1 cellular context compared by ENCODE assay signal in genomic region chr9:19232830-19233194, GRCh38.
TF ChIP-seq lines count a peak whose summit lies in the region.

No MANE protein-coding gene starts in this region.

TF ChIP-seq in K562, 482 proteins besides CTCF, POLR2A, EP300 and RAD21 (continued from another document):
- TF ChIP-seq ZNF280A (IDR thresholded peaks at IDR 0.05; ENCODE audit: low read depth, partially characterized antibody) (no peak), ZNF644 (tag; IDR thresholded peaks at IDR 0.05; ENCODE audit: low read depth) (no peak), NFE2L1 (tag; IDR thresholded peaks at IDR 0.05; ENCODE audit: borderline replicate concordance, low read depth) (no peak), ZNF232 (CRISPR knock-in tag; IDR thresholded peaks at IDR 0.05) (no peak), PRDM10 (IDR thresholded peaks at IDR 0.05; ENCODE audit: partially characterized antibody) (no peak), DACH1 (IDR thresholded peaks at IDR 0.05; ENCODE audit: partially characterized antibody) (no peak), STAT5A (IDR thresholded peaks at IDR 0.05; ENCODE audit: borderline replicate concordance, low read length) (no peak), MITF (IDR thresholded peaks at IDR 0.05) (no peak), PHTF2 (CRISPR knock-in tag; IDR thresholded peaks at IDR 0.05) (no peak), CBX2 (IDR thresholded peaks at IDR 0.05; ENCODE audit: insufficient read depth, low read length, poor library complexity, severe bottlenecking) (no peak), KLF6 (CRISPR knock-in tag; IDR thresholded peaks at IDR 0.05; ENCODE audit: borderline replicate concordance) (no peak), ATF1 (CRISPR knock-in tag; IDR thresholded peaks at IDR 0.05) (no peak), ATF1 (tag; IDR thresholded peaks at IDR 0.05) (no peak), GTF3C2 (IDR thresholded peaks at IDR 0.05; ENCODE audit: borderline replicate concordance, extremely low read depth, insufficient read length) (no peak), RBM34 (IDR thresholded peaks at IDR 0.05; ENCODE audit: borderline replicate concordance, insufficient read depth, low read length) (no peak), SMARCA5 (IDR thresholded peaks at IDR 0.05) (no peak), JUND (IDR thresholded peaks at IDR 0.05; ENCODE audit: borderline replicate concordance, low read depth, low read length) (no peak), JUND (tag; IDR thresholded peaks at IDR 0.05; ENCODE audit: borderline replicate concordance, low read depth, low read length) (no peak), CHD4 (IDR thresholded peaks at IDR 0.05; ENCODE audit: insufficient read depth, insufficient replicate concordance, low read depth, low read length, poor library complexity, severe bottlenecking) (no peak), NR2F6 (CRISPR knock-in tag; IDR thresholded peaks at IDR 0.05) (no peak), MAFG (tag; conservative IDR thresholded peaks at IDR 0.05) (peak; percentile 54; the same call in 1 of the 2 replicates), ZBTB40 (IDR thresholded peaks at IDR 0.05) (no peak), ZBTB40 (CRISPR knock-in tag; IDR thresholded peaks at IDR 0.05) (no peak), HLTF (IDR thresholded peaks at IDR 0.05) (no peak), NFRKB (IDR thresholded peaks at IDR 0.05; ENCODE audit: low read depth) (no peak), SRSF9 (IDR thresholded peaks at IDR 0.05; ENCODE audit: borderline replicate concordance, low read depth, low read length) (no peak), FOXM1 (IDR thresholded peaks at IDR 0.05; ENCODE audit: low read depth) (no peak), FOXM1 (CRISPR knock-in tag; IDR thresholded peaks at IDR 0.05; ENCODE audit: low read depth) (no peak), HNRNPK (IDR thresholded peaks at IDR 0.05; ENCODE audit: low read depth, low read length, poor library complexity, severe bottlenecking) (no peak), MCM2 (IDR thresholded peaks at IDR 0.05; ENCODE audit: low read depth) (no peak), PKNOX1 (IDR thresholded peaks at IDR 0.05) (no peak), KDM1A (IDR thresholded peaks at IDR 0.05) (no peak), CXXC5 (CRISPR knock-in tag; IDR thresholded peaks at IDR 0.05) (no peak), ZNF316 (IDR thresholded peaks at IDR 0.05) (peak; percentile 92), C11orf30 (IDR thresholded peaks at IDR 0.05; ENCODE audit: low read depth) (peak; percentile 79), ZNF785 (CRISPR knock-in tag; IDR thresholded peaks at IDR 0.05) (no peak), ZBTB1 (CRISPR knock-in tag; IDR thresholded peaks at IDR 0.05; ENCODE audit: borderline replicate concordance, low read depth) (no peak), UBTF (IDR thresholded peaks at IDR 0.05; ENCODE audit: borderline replicate concordance in 1 of 2, low read depth in 2 of 2, low read length in 2 of 2) (no peak), ZNF143 (CRISPR knock-in tag; IDR thresholded peaks at IDR 0.05) (no peak), MAFK (IDR thresholded peaks at IDR 0.05; ENCODE audit: low read length) (peak; percentile 32; the same call in 1 of the 2 replicates), RBFOX2 (IDR thresholded peaks at IDR 0.05; ENCODE audit: low read depth, low read length) (0 out of 2 replicates have a peak, but pooled peaks have one; percentile 13)
